Comparison of ENCODE assay signal across 11 cellular contexts in the genomic region with DNA sequence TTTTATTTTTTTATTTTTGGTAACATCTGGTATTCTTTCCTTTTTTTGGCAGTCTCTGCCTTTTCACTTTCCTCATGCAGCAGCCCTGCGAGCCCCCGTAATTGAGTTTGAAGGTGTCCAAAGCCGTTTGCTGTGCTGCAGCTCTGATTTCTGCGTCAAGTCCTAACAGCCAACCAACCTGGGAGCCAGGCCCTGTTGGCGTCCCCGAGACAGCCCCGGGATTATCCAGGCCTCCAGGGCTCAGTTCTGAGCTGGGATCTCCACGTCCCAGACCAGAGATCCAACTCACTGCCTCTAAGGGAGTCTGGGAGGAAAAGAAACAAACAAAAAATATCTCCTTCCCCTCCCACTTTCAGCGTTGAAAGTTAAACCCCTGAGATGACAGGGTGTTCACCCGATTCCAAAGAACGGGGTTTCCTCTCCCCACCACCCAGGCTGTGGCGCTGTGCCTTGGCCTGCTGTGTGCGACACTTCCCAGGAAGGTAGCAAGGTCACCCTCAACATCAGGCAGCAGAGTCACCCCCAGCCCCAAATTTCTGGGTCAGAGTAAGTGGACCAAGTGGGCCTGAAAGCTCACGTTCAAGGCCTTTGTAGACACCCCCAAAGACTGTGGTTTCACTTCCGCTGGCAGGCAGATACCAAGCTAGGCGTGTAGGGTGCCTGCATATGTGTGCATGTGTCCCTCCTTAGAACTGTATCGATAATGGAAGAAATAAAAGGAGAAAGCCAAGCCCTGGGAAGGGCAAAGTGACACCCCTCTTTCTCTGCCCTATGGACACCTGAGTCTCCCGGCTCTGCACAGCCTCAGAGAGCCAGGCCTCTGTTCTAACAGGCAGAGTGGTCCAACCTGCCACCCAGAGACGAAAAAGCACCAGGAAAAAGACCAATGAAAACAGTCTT. TPM values are rescaled to one million over a fixed set of nuclear protein-coding genes. Genes with fewer than 3 reads are reported as not detected.
DNase-seq lines count a peak whose midpoint lies in the region; ATAC-seq, FAIRE-seq and TF ChIP-seq lines count a peak whose summit lies in the region.
"Had no signal": no experiment of that assay in that cellular context is flagged by ENCODE, and none has a peak within 500 bp of the region (broad histone marks: within the 10 kb centered on the region; RNA-seq: fewer than 3 reads in every experiment).

No MANE protein-coding gene starts in this region.

- H2BK15ac ChIP-seq in mesenchymal stem cell (ENCODE audit: low read depth, poor library complexity, severe bottlenecking), result no peak overlapping the region

- H4K91ac ChIP-seq in mesenchymal stem cell (ENCODE audit: low read length), result no peak overlapping the region

- H4K20me1 ChIP-seq in neural cell (ENCODE audit: insufficient read depth) (peaks cover 75% of the 10 kb centered on the region), GM23248 (ENCODE audit: insufficient read depth) (no peaks in the 10 kb centered on the region)

- no peak overlapping the region for H3K23ac ChIP-seq in mesenchymal stem cell (ENCODE audit: low read length in 2 of 2)

- H3K9ac ChIP-seq in neural cell (ENCODE audit: low read length) (peak overlapping the region; percentile 98), GM23248 (no peak overlapping the region), mesenchymal stem cell (ENCODE audit: low read length) (no peak overlapping the region)

- H3K27ac Mint-ChIP-seq in T-helper 2 cell treated with Interferon-gamma antibody and Interleukin-4, amounts not matched to agents 5 μg/mL and 100 μg/mL, for 36 hours, result peak overlapping the region; percentile 99
- peak overlapping the region; percentile 94 for H3K27ac Mint-ChIP-seq in activated naive CD8-positive, alpha-beta T cell treated with anti-CD3 and anti-CD28 coated beads, Interleukin-2, amount 50 U/mL, for 24 hours
- H3K27ac Mint-ChIP-seq in endothelial cell (ENCODE audit: unreplicated experiment), result no peak overlapping the region

- peaks cover 87% of the 10 kb centered on the region for H3K36me3 Mint-ChIP-seq in T-helper 2 cell treated with Interferon-gamma antibody and Interleukin-4, amounts not matched to agents 5 μg/mL and 100 μg/mL, for 36 hours (ENCODE audit: low read depth)
- peaks cover 24% of the 10 kb centered on the region for H3K36me3 Mint-ChIP-seq in activated naive CD8-positive, alpha-beta T cell treated with anti-CD3 and anti-CD28 coated beads, Interleukin-2, amount 50 U/mL, for 24 hours (ENCODE audit: low read depth)
- no peaks in the 10 kb centered on the region for H3K36me3 Mint-ChIP-seq in endothelial cell (ENCODE audit: low read depth, unreplicated experiment)

- no peak for FAIRE-seq in GM12891 (lab: Jason Lieb, UNC)

- no peak for TF ChIP-seq CTCF in neural cell (IDR thresholded peaks at IDR 0.05; ENCODE audit: poor library complexity, severe bottlenecking)
- TF ChIP-seq CTCF in endothelial cell (IDR thresholded peaks at IDR 0.05; ENCODE audit: unreplicated experiment), result no peak

- no peak overlapping the region for H2BK5ac ChIP-seq in mesenchymal stem cell (ENCODE audit: low read depth, low read length, poor library complexity, severe bottlenecking)

- no peak overlapping the region for H3K18ac ChIP-seq in mesenchymal stem cell (ENCODE audit: low read depth in 1 of 2, low read length in 2 of 2)

- H3K27me3 Mint-ChIP-seq in T-helper 2 cell treated with Interferon-gamma antibody and Interleukin-4, amounts not matched to agents 5 μg/mL and 100 μg/mL, for 36 hours (ENCODE audit: low read depth), result no peaks in the 10 kb centered on the region
- H3K27me3 Mint-ChIP-seq in activated naive CD8-positive, alpha-beta T cell treated with anti-CD3 and anti-CD28 coated beads, Interleukin-2, amount 50 U/mL, for 24 hours, result peaks cover 2% of the 10 kb centered on the region
- H3K27me3 Mint-ChIP-seq in endothelial cell (ENCODE audit: unreplicated experiment), result peaks cover 3% of the 10 kb centered on the region

- no peak for TF ChIP-seq RAD21 in neural cell (conservative IDR thresholded peaks at IDR 0.05)

- H3K9me3 Mint-ChIP-seq in T-helper 2 cell treated with Interferon-gamma antibody and Interleukin-4, amounts not matched to agents 5 μg/mL and 100 μg/mL, for 36 hours, result no peaks in the 10 kb centered on the region
- H3K9me3 Mint-ChIP-seq in activated naive CD8-positive, alpha-beta T cell treated with anti-CD3 and anti-CD28 coated beads, Interleukin-2, amount 50 U/mL, for 24 hours, result no peaks in the 10 kb centered on the region
- no peaks in the 10 kb centered on the region for H3K9me3 Mint-ChIP-seq in endothelial cell (ENCODE audit: unreplicated experiment)

- H3K36me3 ChIP-seq in neural cell (ENCODE audit: insufficient read depth, low read length), result peaks cover 9% of the 10 kb centered on the region
- H3K36me3 ChIP-seq in GM23248 (ENCODE audit: low read depth), result no peaks in the 10 kb centered on the region
- no peaks in the 10 kb centered on the region for H3K36me3 ChIP-seq in mesenchymal stem cell (ENCODE audit: control insufficient read depth in 1 of 2, insufficient read depth in 2 of 2, low read depth in 1 of 2, low read length in 2 of 2)
- H3K36me3 ChIP-seq: esophagus muscularis mucosa, SJSA1 had no signal

- H3K4ac ChIP-seq in mesenchymal stem cell (ENCODE audit: low read depth in 1 of 2, low read length in 2 of 2), result no peak overlapping the region

- H4K8ac ChIP-seq in mesenchymal stem cell (ENCODE audit: low read length), result no peak overlapping the region

- H2BK120ac ChIP-seq in mesenchymal stem cell (ENCODE audit: low read depth, low read length), result no peak overlapping the region

- no peaks in the 10 kb centered on the region for H3K4me1 ChIP-seq in GM23248 (ENCODE audit: insufficient read depth)
- H3K4me1 ChIP-seq in mesenchymal stem cell (ENCODE audit: control insufficient read depth, insufficient read depth, low read depth, low read length), result no peaks in the 10 kb centered on the region

- H3K79me1 ChIP-seq in mesenchymal stem cell (replicated peaks; ENCODE audit: low read length, poor library complexity, severe bottlenecking), result no peaks in the 10 kb centered on the region

- peaks cover 87% of the 10 kb centered on the region for H3K4me1 Mint-ChIP-seq in T-helper 2 cell treated with Interferon-gamma antibody and Interleukin-4, amounts not matched to agents 5 μg/mL and 100 μg/mL, for 36 hours (ENCODE audit: low read depth)
- H3K4me1 Mint-ChIP-seq in activated naive CD8-positive, alpha-beta T cell treated with anti-CD3 and anti-CD28 coated beads, Interleukin-2, amount 50 U/mL, for 24 hours, result peaks cover 96% of the 10 kb centered on the region
- H3K4me1 Mint-ChIP-seq in endothelial cell (ENCODE audit: unreplicated experiment), result peaks cover 13% of the 10 kb centered on the region

- H2BK12ac ChIP-seq in mesenchymal stem cell (ENCODE audit: low read length in 2 of 2), result no peak overlapping the region

- no peak overlapping the region for H2AK5ac ChIP-seq in mesenchymal stem cell (ENCODE audit: low read length, severe bottlenecking)

- H3K4me3 Mint-ChIP-seq in T-helper 2 cell treated with Interferon-gamma antibody and Interleukin-4, amounts not matched to agents 5 μg/mL and 100 μg/mL, for 36 hours, result peak overlapping the region; percentile 96
- H3K4me3 Mint-ChIP-seq in activated naive CD8-positive, alpha-beta T cell treated with anti-CD3 and anti-CD28 coated beads, Interleukin-2, amount 50 U/mL, for 24 hours, result peak overlapping the region; percentile 85
- H3K4me3 Mint-ChIP-seq in endothelial cell (ENCODE audit: unreplicated experiment), result no peak overlapping the region

- H3K9me3 ChIP-seq in neural cell (ENCODE audit: low read length), result no peaks in the 10 kb centered on the region
- no peaks in the 10 kb centered on the region for H3K9me3 ChIP-seq in GM23248 (ENCODE audit: low read depth)
- no peaks in the 10 kb centered on the region for H3K9me3 ChIP-seq in mesenchymal stem cell (ENCODE audit: control insufficient read depth, low read length)
- H3K9me3 ChIP-seq: esophagus muscularis mucosa, SJSA1 had no signal

- no peaks in the 10 kb centered on the region for H3F3A ChIP-seq in neural cell (ENCODE audit: insufficient read depth, low read length, poor library complexity, severe bottlenecking)
- H3F3A ChIP-seq in GM23248 (ENCODE audit: insufficient read depth), result no peaks in the 10 kb centered on the region

- H3K14ac ChIP-seq in mesenchymal stem cell (ENCODE audit: low read length in 2 of 2), result no peak overlapping the region

- DNase-seq in GM12891 (ENCODE audit: insufficient read length, low spot score) (no peak), KBM-7 (no peak), GM23248 (no peak), mesenchymal stem cell (no peak), endothelial cell (ENCODE audit: low spot score) (no peak)
- peak; percentile 64 for DNase-seq in T-helper 2 cell treated with Interferon-gamma antibody and Interleukin-4, amounts not matched to agents 5 μg/mL and 100 μg/mL, for 36 hours (ENCODE audit: low spot score)
- DNase-seq in activated naive CD8-positive, alpha-beta T cell treated with anti-CD3 and anti-CD28 coated beads, Interleukin-2, amount 50 U/mL, for 24 hours, result peak; percentile 49
- DNase-seq: DMS153 had no signal

- H2AFZ ChIP-seq in neural cell (ENCODE audit: low read depth, low read length), result no peak overlapping the region
- H2AFZ ChIP-seq in GM23248, result no peak overlapping the region
- H2AFZ ChIP-seq in mesenchymal stem cell (ENCODE audit: low read depth, low read length), result no peak overlapping the region

- in situ Hi-C loops in KBM-7 (cut with MboI; ENCODE audit: low pct_unique_long_range_greater_than_20kb, low sequenced_read_pairs), result no loop called here
- in situ Hi-C loops in GM23248 (cut with MboI), result loop anchor here (25.0 kb wide), 1 partner anchor 1124 kb away; no protein-coding TSS in a partner anchor

- H3K4me3 ChIP-seq in neural cell (ENCODE audit: low read length) (peak overlapping the region; percentile 91), GM23248 (no peak overlapping the region), mesenchymal stem cell (ENCODE audit: insufficient read depth in 1 of 2, low read depth in 1 of 2, low read length in 2 of 2) (no peak overlapping the region)
- H3K4me3 ChIP-seq: esophagus muscularis mucosa, SJSA1 had no signal

- no peak for TF ChIP-seq POLR2A in GM12891 (IDR thresholded peaks at IDR 0.05; ENCODE audit: low read depth, low read length)

- H3K27me3 ChIP-seq in neural cell (ENCODE audit: insufficient read depth, low read depth, low read length) (no peaks in the 10 kb centered on the region), GM23248 (replicated peaks; ENCODE audit: insufficient read depth) (peaks cover 62% of the 10 kb centered on the region), mesenchymal stem cell (ENCODE audit: control insufficient read depth in 1 of 2, insufficient read depth in 1 of 2, low read length in 2 of 2) (peaks cover 60 to 68% of the 10 kb centered on the region in 2 experiments)
- H3K27me3 ChIP-seq: SJSA1 had no signal

- H3K9me2 ChIP-seq in neural cell (ENCODE audit: insufficient read depth, low read length) (no peaks in the 10 kb centered on the region), GM23248 (ENCODE audit: insufficient read depth) (no peaks in the 10 kb centered on the region)

- 9 to 15% methylated on average over 19 of the region's 19 CpGs for WGBS in GM23248 (ENCODE audit: low coverage in 1 of 2, low lambda C conversion rate in 2 of 2, missing lambda C conversion rate in 2 of 2), 2 experiments
- 61% methylated on average over 19 of the region's 19 CpGs for WGBS in mesenchymal stem cell

- peaks cover 100% of the 10 kb centered on the region for H3K79me2 ChIP-seq in neural cell (replicated peaks; ENCODE audit: insufficient read depth, low read length)
- H3K79me2 ChIP-seq in GM23248 (ENCODE audit: insufficient read depth), result no peaks in the 10 kb centered on the region

- peak; percentile 40 for ATAC-seq in activated naive CD8-positive, alpha-beta T cell treated with anti-CD3 and anti-CD28 coated beads, Interleukin-2, amount 50 U/mL, for 24 hours

- no peak for TF ChIP-seq EP300 in neural cell (conservative IDR thresholded peaks at IDR 0.05; ENCODE audit: poor library complexity, severe bottlenecking)

- H3K27ac ChIP-seq in neural cell (ENCODE audit: low read length) (peak overlapping the region; percentile 98), GM23248 (no peak overlapping the region), mesenchymal stem cell (ENCODE audit: low read length, poor library complexity, severe bottlenecking) (no peak overlapping the region)
- H3K27ac ChIP-seq: esophagus muscularis mucosa, SJSA1 had no signal

- H3K4me2 ChIP-seq in neural cell (ENCODE audit: low read length) (peak overlapping the region; percentile 37), GM23248 (ENCODE audit: unreplicated experiment) (no peak overlapping the region), mesenchymal stem cell (ENCODE audit: low read length, poor library complexity, severe bottlenecking) (no peak overlapping the region)

RNA-seq across cellular contexts. Expression of gene BCL11B, which starts 11.1 kb away (rescaled TPM):
- polyA plus RNA-seq in GM12891 (2012; ENCODE audit: low read depth, missing spikeins), result 0.14 TPM
- polyA plus RNA-seq in neural cell (98.9 and 104 TPM in 2 replicates), GM23248 (2016; fragmentation: Nextera tagmentation; extraction: Ambion mirVana) (not detected in 2 replicates)
- polyA minus RNA-seq in neural cell, result 259 and 270 TPM in 2 replicates
- not detected in 2 replicates for total RNA-seq in GM23248 (2014; rRNA removed; shearing (Covaris generic))
- not detected for polyA plus RNA-seq in mesenchymal stem cell (2013, experiment 1 of 2)
- not detected for polyA plus RNA-seq in mesenchymal stem cell (2013, experiment 2 of 2)
- total RNA-seq in endothelial cell (ENCODE audit: unreplicated experiment), result 1.0 TPM

Comparison
In these comparisons a context has a peak if more than half of its experiments do, and no peak if none do; other contexts are left out.
1. DNase-seq: peak in T-helper 2 cell treated with Interferon-gamma antibody and Interleukin-4, amounts not matched to agents 5 μg/mL and 100 μg/mL, for 36 hours (single experiment) and activated naive CD8-positive, alpha-beta T cell treated with anti-CD3 and anti-CD28 coated beads, Interleukin-2, amount 50 U/mL, for 24 hours (single experiment); none in GM12891 (single experiment), KBM-7 (single experiment), GM23248 (single experiment), mesenchymal stem cell (single experiment) and endothelial cell (single experiment).